In genomic region chr7:158390460-158390859, GRCh38 we compare ENCODE assay signal across 30 cellular contexts.
"Had no signal": no experiment of that assay in that cellular context is flagged by ENCODE, and none has a peak within 500 bp of the region (broad histone marks: within the 10 kb centered on the region; RNA-seq: fewer than 3 reads in every experiment).

No MANE protein-coding gene starts in this region.

- H3K4me3 Mint-ChIP-seq: naive thymus-derived CD4-positive, alpha-beta T cell; natural killer cell; nephron; neural progenitor cell; stimulated activated memory B cell treated with anti-CD40 and anti-IgM and Interleukin-4, amounts not matched to agents 10 μg/mL and 1 μg/mL and 100 μg/mL, for 72 hours; stimulated activated naive CD8-positive, alpha-beta T cell treated with anti-CD3 and anti-CD28 coated beads, Interleukin-15, amount 100 ng/mL, for 72 hours had no signal

- DNase-seq: naive thymus-derived CD4-positive, alpha-beta T cell; natural killer cell; nucleus accumbens; ovary; psoas muscle; right cardiac atrium; right lobe of liver; sigmoid colon; small intestine; stimulated activated CD4-positive, alpha-beta T cell treated with anti-CD3 and anti-CD28 coated beads, Interleukin-12 subunit alpha, Interleukin-12 subunit beta, amount 100 ng/mL, for 4 hours; stimulated activated CD4-positive, alpha-beta T cell treated with anti-CD3 and anti-CD28 coated beads, Interleukin-1b, Interleukin-23, amount 100 ng/mL, for 48 hours; stimulated activated CD4-positive, alpha-beta T cell treated with anti-CD3 and anti-CD28 coated beads, Interleukin-4, amount 100 ng/mL, for 1 hour; stimulated activated CD4-positive, alpha-beta T cell treated with anti-CD3 and anti-CD28 coated beads, Interleukin-4, amount 100 ng/mL, for 4 hours; stimulated activated CD8-positive, alpha-beta memory T cell treated with anti-CD3 and anti-CD28 coated beads, Interleukin-4, amount 100 ng/mL, for 48 hours; stimulated activated naive CD4-positive, alpha-beta T cell; stimulated activated naive CD8-positive, alpha-beta T cell treated with anti-CD3 and anti-CD28 coated beads, Interleukin-15, amount 100 ng/mL, for 72 hours; stimulated activated naive CD8-positive, alpha-beta T cell treated with anti-CD3 and anti-CD28 coated beads, Interleukin-15, Interleukin-2, amounts not matched to agents 100 U/mL and 50 U/mL, for 24 hours; substantia nigra; thyroid gland; trophoblast cell had no signal

- H3K36me3 Mint-ChIP-seq: naive thymus-derived CD4-positive, alpha-beta T cell; natural killer cell; neural progenitor cell; stimulated activated memory B cell treated with anti-CD40 and anti-IgM and Interleukin-4, amounts not matched to agents 10 μg/mL and 1 μg/mL and 100 μg/mL, for 72 hours had no signal

- H3K4me1 ChIP-seq: neural progenitor cell, parathyroid adenoma, psoas muscle, right lobe of liver, sigmoid colon, thyroid gland, tibial nerve, upper lobe of left lung, vagina had no signal

- H3K27ac Mint-ChIP-seq: naive thymus-derived CD4-positive, alpha-beta T cell; natural killer cell; nephron; neural progenitor cell; progenitor cell of endocrine pancreas; stimulated activated memory B cell treated with anti-CD40 and anti-IgM and Interleukin-4, amounts not matched to agents 10 μg/mL and 1 μg/mL and 100 μg/mL, for 72 hours; stimulated activated naive CD8-positive, alpha-beta T cell treated with anti-CD3 and anti-CD28 coated beads, Interleukin-15, amount 100 ng/mL, for 72 hours had no signal

- H3K27me3 Mint-ChIP-seq: stimulated activated memory B cell treated with anti-CD40 and anti-IgM and Interleukin-4, amounts not matched to agents 10 μg/mL and 1 μg/mL and 100 μg/mL, for 72 hours had no signal

- H2AFZ ChIP-seq: neural progenitor cell, parathyroid adenoma had no signal

- H3K9me3 ChIP-seq: neutrophil, ovary, psoas muscle, right lobe of liver, sigmoid colon, thoracic aorta, thyroid gland, tibial nerve, upper lobe of left lung, vagina had no signal

- H3K36me3 ChIP-seq: neural progenitor cell, neutrophil, ovary, right lobe of liver, sigmoid colon, thoracic aorta, thyroid gland, tibial nerve, upper lobe of left lung, vagina had no signal

- H3K27me3 ChIP-seq: neural progenitor cell, neutrophil, ovary, right lobe of liver, sigmoid colon, thyroid gland, tibial nerve, upper lobe of left lung, vagina had no signal

- H3K27ac ChIP-seq: neural progenitor cell, neutrophil, ovary, parathyroid adenoma, psoas muscle, right lobe of liver, sigmoid colon, thoracic aorta, thyroid gland, tibial nerve, upper lobe of left lung, vagina had no signal

- H3K9me3 Mint-ChIP-seq: naive thymus-derived CD4-positive, alpha-beta T cell; natural killer cell; nephron; neural progenitor cell; stimulated activated memory B cell treated with anti-CD40 and anti-IgM and Interleukin-4, amounts not matched to agents 10 μg/mL and 1 μg/mL and 100 μg/mL, for 72 hours; stimulated activated naive CD8-positive, alpha-beta T cell treated with anti-CD3 and anti-CD28 coated beads, Interleukin-15, amount 100 ng/mL, for 72 hours had no signal

- H3K4me1 Mint-ChIP-seq: naive thymus-derived CD4-positive, alpha-beta T cell; natural killer cell; stimulated activated memory B cell treated with anti-CD40 and anti-IgM and Interleukin-4, amounts not matched to agents 10 μg/mL and 1 μg/mL and 100 μg/mL, for 72 hours; stimulated activated naive CD8-positive, alpha-beta T cell treated with anti-CD3 and anti-CD28 coated beads, Interleukin-15, amount 100 ng/mL, for 72 hours had no signal

- H3K4me3 ChIP-seq: neural progenitor cell, ovary, psoas muscle, right lobe of liver, sigmoid colon, thoracic aorta, thyroid gland, tibial nerve, upper lobe of left lung, vagina had no signal

- H3K4me2 ChIP-seq: neural progenitor cell had no signal

- ATAC-seq: naive thymus-derived CD4-positive, alpha-beta T cell; natural killer cell; psoas muscle; right cardiac atrium; right lobe of liver; stimulated activated memory B cell treated with anti-CD40 and anti-IgM and Interleukin-4, amounts not matched to agents 10 μg/mL and 1 μg/mL and 100 μg/mL, for 72 hours; stimulated activated naive CD8-positive, alpha-beta T cell treated with anti-CD3 and anti-CD28 coated beads, Interleukin-15, amount 100 ng/mL, for 72 hours; stimulated activated naive CD8-positive, alpha-beta T cell treated with anti-CD3 and anti-CD28 coated beads, Interleukin-15, Interleukin-2, amounts not matched to agents 100 U/mL and 50 U/mL, for 24 hours had no signal
